ENCODE assay signal across 21 cellular contexts in the genomic region with DNA sequence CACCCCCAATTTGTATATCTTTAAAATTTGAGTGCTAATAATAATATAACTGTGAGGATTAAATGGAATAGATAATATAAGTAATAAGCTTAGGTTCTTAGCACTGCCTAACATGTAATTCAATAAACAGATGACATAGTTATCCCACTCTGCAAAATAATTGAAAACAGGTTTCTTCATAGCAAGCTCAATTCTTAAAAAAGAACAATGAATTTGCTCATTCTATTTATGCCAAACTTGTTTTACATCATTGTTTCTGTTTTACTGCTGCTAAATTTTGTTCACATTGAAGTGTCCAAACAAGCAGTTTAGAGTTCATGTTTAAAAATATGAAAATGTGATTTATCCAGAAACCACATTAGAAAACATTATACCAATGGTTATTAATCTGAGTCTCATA.
"Had no signal": no experiment of that assay in that cellular context is flagged by ENCODE, and none has a peak within 500 bp of the region (broad histone marks: within the 10 kb centered on the region; RNA-seq: fewer than 3 reads in every experiment).

No MANE protein-coding gene starts in this region.

- H3K4me1 Mint-ChIP-seq: endodermal cell; naive thymus-derived CD8-positive, alpha-beta T cell; stimulated activated naive B cell treated with anti-CD40 and anti-IgM and Interleukin-4, amounts not matched to agents 10 μg/mL and 1 μg/mL and 100 μg/mL, for 72 hours; stimulated activated naive CD8-positive, alpha-beta T cell treated with anti-CD3 and anti-CD28 coated beads, Interleukin-15, amount 100 ng/mL, for 72 hours had no signal

- H3K4me3 Mint-ChIP-seq: endodermal cell; naive thymus-derived CD8-positive, alpha-beta T cell; stimulated activated naive B cell treated with anti-CD40 and anti-IgM and Interleukin-4, amounts not matched to agents 10 μg/mL and 1 μg/mL and 100 μg/mL, for 72 hours; stimulated activated naive CD8-positive, alpha-beta T cell treated with anti-CD3 and anti-CD28 coated beads, Interleukin-15, amount 100 ng/mL, for 72 hours; type B pancreatic cell had no signal

- DNase-seq: colonic mucosa; effector CD4-positive, alpha-beta T cell; endodermal cell; erythroblast; foreskin melanocyte; head of caudate nucleus; kidney glomerular epithelial cell; mucosa of descending colon; naive thymus-derived CD8-positive, alpha-beta T cell; psoas muscle; retina; right lobe of liver; spleen; stimulated activated CD4-positive, alpha-beta T cell treated with anti-CD3 and anti-CD28 coated beads, Interleukin-15, amount 100 ng/mL, for 24 hours; stimulated activated CD4-positive, alpha-beta T cell treated with anti-CD3 and anti-CD28 coated beads, Interleukin-1b, Interleukin-23, amount 100 ng/mL, for 48 hours; stimulated activated CD4-positive, alpha-beta T cell treated with anti-CD3 and anti-CD28 coated beads, Interleukin-4, amount 100 ng/mL, for 4 hours; stimulated activated naive B cell treated with anti-CD40 and anti-IgM and Interleukin-4, amounts not matched to agents 10 μg/mL and 1 μg/mL and 100 μg/mL, for 72 hours; stimulated activated naive CD8-positive, alpha-beta T cell treated with anti-CD3 and anti-CD28 coated beads, Interleukin-15, amount 100 ng/mL, for 72 hours had no signal

- H3K9me3 ChIP-seq: colonic mucosa, neutrophil, psoas muscle, right lobe of liver had no signal

- H3K4me1 ChIP-seq: colonic mucosa, psoas muscle, right lobe of liver, spleen had no signal

- H3K27me3 ChIP-seq: colonic mucosa, hepatocyte, neutrophil, right lobe of liver, spleen had no signal

- H3K27ac Mint-ChIP-seq: endodermal cell; naive thymus-derived CD8-positive, alpha-beta T cell; stimulated activated naive B cell treated with anti-CD40 and anti-IgM and Interleukin-4, amounts not matched to agents 10 μg/mL and 1 μg/mL and 100 μg/mL, for 72 hours; stimulated activated naive CD8-positive, alpha-beta T cell treated with anti-CD3 and anti-CD28 coated beads, Interleukin-15, amount 100 ng/mL, for 72 hours; type B pancreatic cell had no signal

- H3K4me3 ChIP-seq: colonic mucosa, hepatocyte, mucosa of descending colon, psoas muscle, right lobe of liver, spleen had no signal

- H2AFZ ChIP-seq: hepatocyte had no signal

- H3K36me3 ChIP-seq: colonic mucosa, right lobe of liver had no signal

- H3K4me2 ChIP-seq: hepatocyte had no signal

- H3K27ac ChIP-seq: colonic mucosa, hepatocyte, neutrophil, psoas muscle, right lobe of liver, spleen had no signal

- H3K27me3 Mint-ChIP-seq: naive thymus-derived CD8-positive, alpha-beta T cell; stimulated activated naive B cell treated with anti-CD40 and anti-IgM and Interleukin-4, amounts not matched to agents 10 μg/mL and 1 μg/mL and 100 μg/mL, for 72 hours; stimulated activated naive CD8-positive, alpha-beta T cell treated with anti-CD3 and anti-CD28 coated beads, Interleukin-15, amount 100 ng/mL, for 72 hours; type B pancreatic cell had no signal
